Comparison of ENCODE assay signal across 20 cellular contexts in the genomic region with DNA sequence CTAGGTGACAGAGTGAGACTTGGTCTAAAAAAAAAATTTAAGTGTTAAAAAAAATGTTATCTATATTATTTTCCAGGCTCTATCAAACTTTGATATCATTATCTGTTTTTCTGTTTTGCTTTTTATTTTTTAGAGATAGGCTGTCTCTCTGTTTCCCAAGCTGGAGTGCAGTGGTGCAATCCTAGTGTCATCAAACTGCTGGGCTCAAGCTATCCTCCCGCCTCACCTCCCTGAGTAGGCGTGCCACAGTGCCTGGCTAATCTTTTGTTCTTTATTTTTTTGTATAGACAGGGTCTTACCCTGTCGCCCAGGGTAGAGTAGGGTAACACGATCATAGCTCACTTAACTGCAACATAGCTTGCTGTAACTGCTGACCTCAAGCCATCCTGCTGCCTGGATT.
"Had no signal": no experiment of that assay in that cellular context is flagged by ENCODE, and none has a peak within 500 bp of the region (broad histone marks: within the 10 kb centered on the region; RNA-seq: fewer than 3 reads in every experiment).

No MANE protein-coding gene starts in this region.

- H3K4me3 Mint-ChIP-seq: naive thymus-derived CD8-positive, alpha-beta T cell; stimulated activated naive CD8-positive, alpha-beta T cell treated with anti-CD3 and anti-CD28 coated beads, Interleukin-15, amount 100 ng/mL, for 72 hours had no signal

- H3K27me3 Mint-ChIP-seq: naive thymus-derived CD8-positive, alpha-beta T cell; stimulated activated naive CD8-positive, alpha-beta T cell treated with anti-CD3 and anti-CD28 coated beads, Interleukin-15, amount 100 ng/mL, for 72 hours had no signal

- H3K9me3 Mint-ChIP-seq: naive thymus-derived CD8-positive, alpha-beta T cell; stimulated activated naive CD8-positive, alpha-beta T cell treated with anti-CD3 and anti-CD28 coated beads, Interleukin-15, amount 100 ng/mL, for 72 hours had no signal

- DNase-seq: dermis blood vessel endothelial cell; effector memory CD4-positive, alpha-beta T cell; foreskin keratinocyte; heart left ventricle; hippocampal formation; left cardiac atrium; left ventricle myocardium inferior; mammary epithelial cell; mesendoderm; naive thymus-derived CD8-positive, alpha-beta T cell; occipital lobe; pancreas; stimulated activated CD4-positive, alpha-beta T cell treated with anti-CD3 and anti-CD28 coated beads, Interleukin-12 subunit alpha, Interleukin-12 subunit beta, amount 100 ng/mL, for 4 hours; stimulated activated CD4-positive, alpha-beta T cell treated with anti-CD3 and anti-CD28 coated beads, Interleukin-1b, Interleukin-23, amount 100 ng/mL, for 48 hours; stimulated activated CD4-positive, alpha-beta T cell treated with anti-CD3 and anti-CD28 coated beads, Interleukin-4, amount 100 ng/mL, for 1 hour; stimulated activated CD8-positive, alpha-beta memory T cell treated with anti-CD3 and anti-CD28 coated beads, Interleukin-4, amount 100 ng/mL, for 48 hours; stimulated activated naive CD4-positive, alpha-beta T cell; stimulated activated naive CD8-positive, alpha-beta T cell treated with anti-CD3 and anti-CD28 coated beads, Interleukin-15, amount 100 ng/mL, for 72 hours; thyroid gland; trophoblast cell had no signal
